9 cellular contexts compared by ENCODE assay signal in genomic region chr6:118968416-118968815, GRCh38. TPM values are rescaled to one million over a fixed set of nuclear protein-coding genes. Genes with fewer than 3 reads are reported as not detected.
DNase-seq lines count a peak whose midpoint lies in the region; ATAC-seq and TF ChIP-seq lines count a peak whose summit lies in the region.
"Had no signal": no experiment of that assay in that cellular context is flagged by ENCODE, and none has a peak within 500 bp of the region (broad histone marks: within the 10 kb centered on the region; RNA-seq: fewer than 3 reads in every experiment).

No MANE protein-coding gene starts in this region.

- TF ChIP-seq CTCF in RWPE2 (IDR thresholded peaks at IDR 0.05; ENCODE audit: poor library complexity, severe bottlenecking) (peak; percentile 61), type B pancreatic cell (conservative IDR thresholded peaks at IDR 0.05) (peak; percentile 68)

- DNase-seq in SIG-M5 treated with dmso at 0.1 percent for 504 hours (lab: John Stamatoyannopoulos, UW; ENCODE audit: unreplicated experiment) = peak; percentile 1
- no peak for DNase-seq in SIG-M5 (lab: John Stamatoyannopoulos, UW)
- DNase-seq in RWPE2 (ENCODE audit: low spot score) = no peak
- DNase-seq in glomerular endothelial cell (ENCODE audit: extremely low read depth, low read depth, low spot score) = peak; percentile 22
- no peak for DNase-seq in type B pancreatic cell (ENCODE audit: extremely low spot score, unreplicated experiment)
- no peak for DNase-seq in ureter (ENCODE audit: low spot score)
- DNase-seq in HK-2 (ENCODE audit: unreplicated experiment) = no peak
- DNase-seq: spleen had no signal

- H3K4me1 ChIP-seq in RWPE2 (ENCODE audit: insufficient read depth, poor library complexity, severe bottlenecking) = no peaks in the 10 kb centered on the region
- H3K4me1 ChIP-seq: spleen had no signal

- no peaks in the 10 kb centered on the region for H3K9me3 Mint-ChIP-seq in type B pancreatic cell

- no peaks in the 10 kb centered on the region for H3K36me3 ChIP-seq in RWPE2 (ENCODE audit: low read depth)
- H3K36me3 ChIP-seq: spleen had no signal

- H3K27me3 ChIP-seq in RWPE2 (ENCODE audit: insufficient read depth, poor library complexity, severe bottlenecking) = no peaks in the 10 kb centered on the region
- H3K27me3 ChIP-seq: spleen had no signal

- H3K27ac ChIP-seq in RWPE2 (ENCODE audit: poor library complexity, severe bottlenecking) = no peak overlapping the region
- H3K27ac ChIP-seq: spleen had no signal

- H3K36me3 Mint-ChIP-seq in type B pancreatic cell = no peaks in the 10 kb centered on the region

- no peaks in the 10 kb centered on the region for H3K9me3 ChIP-seq in RWPE2 (ENCODE audit: severe bottlenecking)
- H3K9me3 ChIP-seq: spleen had no signal

- no peaks in the 10 kb centered on the region for H3K27me3 Mint-ChIP-seq in type B pancreatic cell

- H3K27ac Mint-ChIP-seq in type B pancreatic cell = no peak overlapping the region

- ATAC-seq in RWPE2 (ENCODE audit: low read depth) = no peak
- no peak for ATAC-seq in GM18858 (IDR thresholded peaks at IDR 0.05; ENCODE audit: unreplicated experiment)

- no peak overlapping the region for H3K4me3 Mint-ChIP-seq in type B pancreatic cell

- no peaks in the 10 kb centered on the region for H3K4me1 Mint-ChIP-seq in type B pancreatic cell (ENCODE audit: unreplicated experiment)

- H3K4me3 ChIP-seq in RWPE2 (ENCODE audit: severe bottlenecking) = no peak overlapping the region
- H3K4me3 ChIP-seq: spleen had no signal

RNA-seq across cellular contexts. Expression of gene MCM9, which starts 33.5 kb away (rescaled TPM):
- 9.2 and 12.8 TPM in 2 replicates for total RNA-seq in glomerular endothelial cell
- total RNA-seq in type B pancreatic cell (ENCODE audit: low replicate concordance) = 16.6 and 19.6 TPM in 2 replicates
- total RNA-seq in ureter = 36.0 TPM

Comparison
In these comparisons a context has a peak if more than half of its experiments do, and no peak if none do; other contexts are left out.
1. DNase-seq: peak in SIG-M5 treated with dmso at 0.1 percent for 504 hours (single experiment) and glomerular endothelial cell (single experiment); none in SIG-M5 (single experiment), RWPE2 (single experiment), type B pancreatic cell (single experiment), ureter (single experiment) and HK-2 (single experiment).